ENCODE assay signal across 30 cellular contexts in the genomic region with DNA sequence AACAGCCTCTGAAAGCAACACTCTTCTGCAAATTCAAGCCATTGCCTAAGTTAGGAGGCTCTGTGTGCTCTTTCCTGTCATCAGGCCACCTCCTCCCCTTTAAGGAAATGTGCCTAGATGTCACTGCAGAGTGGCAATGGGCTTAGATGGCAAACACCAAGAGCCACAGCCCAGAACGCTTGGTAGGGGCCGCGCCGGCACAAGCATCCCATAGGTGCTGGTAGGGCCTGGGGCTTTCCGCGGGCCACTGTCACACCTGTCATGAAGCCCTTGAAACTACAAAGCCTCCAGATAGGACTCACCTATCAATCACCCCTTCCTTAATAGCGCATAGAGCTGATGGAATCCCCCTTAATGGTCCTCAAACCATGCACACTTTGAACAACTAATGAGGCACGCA.
"Had no signal": no experiment of that assay in that cellular context is flagged by ENCODE, and none has a peak within 500 bp of the region (broad histone marks: within the 10 kb centered on the region; RNA-seq: fewer than 3 reads in every experiment).

No MANE protein-coding gene starts in this region.

- H3K4me1 ChIP-seq: ascending aorta, body of pancreas, SJCRH30 had no signal

- H3K36me3 Mint-ChIP-seq: activated naive CD4-positive, alpha-beta T cell treated with anti-CD3 and anti-CD28 coated beads, Interleukin-2, amount 50 U/mL, for 72 hours had no signal

- H3K4me3 Mint-ChIP-seq: activated CD8-positive, alpha-beta T cell treated with anti-CD3 and anti-CD28 coated beads, Interleukin-2, amount 10 ng/mL, durations not matched to agents 7 days and 5 days; activated naive CD8-positive, alpha-beta T cell treated with anti-CD3 and anti-CD28 coated beads, Interleukin-2, amount 50 U/mL, for 24 hours; activated T-helper 17 cell treated with anti-CD3 and anti-CD28 coated beads, Interleukin-2, amount 50 U/mL, for 72 hours; T-helper 1 cell treated with Interleukin-12 subunit alpha and Interleukin-12 subunit beta and Interleukin-4 antibody, amounts not matched to agents 30 μg/mL and 1 μg/mL, for 36 hours had no signal

- DNase-seq: activated CD4-positive, alpha-beta T cell treated with anti-CD3 and anti-CD28 coated beads for 48 hours; activated CD4-positive, alpha-beta T cell treated with anti-CD3 and anti-CD28 coated beads, Interleukin-2, amount 50 U/mL, for 4 hours; activated CD4-positive, CD25-positive, alpha-beta regulatory T cell treated with anti-CD3 and anti-CD28 coated beads, Interleukin-2, amount 50 U/mL, for 72 hours; activated CD8-positive, alpha-beta T cell treated with anti-CD3 and anti-CD28 coated beads, Interleukin-2, amount 10 ng/mL, durations not matched to agents 7 days and 5 days; activated naive CD4-positive, alpha-beta T cell treated with Interleukin-2 at 50 U/mL for 16 hours; activated naive CD8-positive, alpha-beta T cell treated with anti-CD3 and anti-CD28 coated beads, Interleukin-2, amount 50 U/mL, for 24 hours; activated T-cell treated with anti-CD3 and anti-CD28 coated beads, Interleukin-2, amount 50 U/mL, for 48 hours; amniotic stem cell; body of pancreas; MG63; NCI-H1105; NCI-H1436; NCI-H1694 treated with DMSO at 0.1 percent for 48 hours; NCI-H2029 treated with DMSO at 0.1 percent for 48 hours; NCI-H345; NCI-H510A; NCI-H69; NK-92 treated with Interleukin-12 subunit alpha and Interleukin-12 subunit beta, amount 100 ng/mL, for 24 hours; OCI-M1; RPMI8226; SJCRH30 had no signal

- H3K4me3 ChIP-seq: ascending aorta, body of pancreas, MG63, SJCRH30 had no signal

- H3K4me2 ChIP-seq: KMS-11 had no signal

- H3K27ac Mint-ChIP-seq: activated CD8-positive, alpha-beta T cell treated with anti-CD3 and anti-CD28 coated beads, Interleukin-2, amount 10 ng/mL, durations not matched to agents 7 days and 5 days; activated naive CD4-positive, alpha-beta T cell treated with anti-CD3 and anti-CD28 coated beads, Interleukin-2, amount 50 U/mL, for 72 hours; activated naive CD8-positive, alpha-beta T cell treated with anti-CD3 and anti-CD28 coated beads, Interleukin-2, amount 50 U/mL, for 24 hours; activated T-helper 17 cell treated with anti-CD3 and anti-CD28 coated beads, Interleukin-2, amount 50 U/mL, for 72 hours; T-helper 1 cell treated with Interleukin-12 subunit alpha and Interleukin-12 subunit beta and Interleukin-4 antibody, amounts not matched to agents 30 μg/mL and 1 μg/mL, for 36 hours had no signal

- H3K27ac ChIP-seq: ascending aorta, body of pancreas, KMS-11, SJCRH30 had no signal

- H3K27me3 ChIP-seq: ascending aorta, body of pancreas, MG63, SJCRH30 had no signal

- ATAC-seq: activated CD8-positive, alpha-beta T cell treated with anti-CD3 and anti-CD28 coated beads, Interleukin-2, amount 10 ng/mL, durations not matched to agents 7 days and 5 days; activated naive CD4-positive, alpha-beta T cell treated with anti-CD3 and anti-CD28 coated beads, Interleukin-2, amount 50 U/mL, for 72 hours; activated naive CD8-positive, alpha-beta T cell treated with anti-CD3 and anti-CD28 coated beads, Interleukin-2, amount 50 U/mL, for 24 hours; activated T-helper 17 cell treated with anti-CD3 and anti-CD28 coated beads, Interleukin-2, amount 50 U/mL, for 72 hours; body of pancreas; HepG2; Panc1; Right ventricle myocardium inferior; SK-N-SH treated with all-trans-retinoic acid at 6 μM for 48 hours had no signal

- H3K9ac ChIP-seq: KMS-11 had no signal

- H3K9me3 ChIP-seq: ascending aorta, body of pancreas, MG63, SJCRH30 had no signal

- H3K36me3 ChIP-seq: ascending aorta, MG63, SJCRH30 had no signal

- H3K9me3 Mint-ChIP-seq: activated naive CD4-positive, alpha-beta T cell treated with anti-CD3 and anti-CD28 coated beads, Interleukin-2, amount 50 U/mL, for 72 hours; activated naive CD8-positive, alpha-beta T cell treated with anti-CD3 and anti-CD28 coated beads, Interleukin-2, amount 50 U/mL, for 24 hours; activated T-helper 17 cell treated with anti-CD3 and anti-CD28 coated beads, Interleukin-2, amount 50 U/mL, for 72 hours; T-helper 1 cell treated with Interleukin-12 subunit alpha and Interleukin-12 subunit beta and Interleukin-4 antibody, amounts not matched to agents 30 μg/mL and 1 μg/mL, for 36 hours had no signal

- H3K4me1 Mint-ChIP-seq: activated naive CD8-positive, alpha-beta T cell treated with anti-CD3 and anti-CD28 coated beads, Interleukin-2, amount 50 U/mL, for 24 hours; activated T-helper 17 cell treated with anti-CD3 and anti-CD28 coated beads, Interleukin-2, amount 50 U/mL, for 72 hours had no signal
